ENCODE assay signal across 7 cellular contexts in genomic region chr1:44738985-44739360, GRCh38. TPM values are rescaled to one million over a fixed set of nuclear protein-coding genes. Genes with fewer than 3 reads are reported as not detected.
DNase-seq lines count a peak whose midpoint lies in the region; ATAC-seq and TF ChIP-seq lines count a peak whose summit lies in the region.
"Not testable (repeated sequence)": the region's sequence is repeated elsewhere in the genome, so short reads cannot be mapped to it uniquely, and the experiment has no call there.
"Had no signal": no experiment of that assay in that cellular context is flagged by ENCODE, and none has a peak within 500 bp of the region (broad histone marks: within the 10 kb centered on the region; RNA-seq: fewer than 3 reads in every experiment).

No MANE protein-coding gene starts in this region.

- TF ChIP-seq RAD21 in IMR-90 (IDR thresholded peaks at IDR 0.05; ENCODE audit: low read length), result not testable (repeated sequence)

- H3K4ac ChIP-seq in IMR-90 (ENCODE audit: low read depth, low read length), result peak overlapping the region; percentile 94

- H3K27ac ChIP-seq in A673 (ENCODE audit: low read depth, low read length, poor library complexity, severe bottlenecking), result peak overlapping the region; percentile 96
- H3K27ac ChIP-seq in IMR-90 (ENCODE audit: insufficient read depth, low read length), result peak overlapping the region; percentile 63
- peak overlapping the region; percentile 89 for H3K27ac ChIP-seq in psoas muscle

- not testable (repeated sequence) for H3K27me3 ChIP-seq in A673 (replicated peaks; ENCODE audit: insufficient read depth, low read depth, low read length, poor library complexity); IMR-90 (ENCODE audit: control insufficient read depth, insufficient read depth, low read length); kidney epithelial cell (ENCODE audit: control insufficient read depth, insufficient read depth, low read length); psoas muscle (ENCODE audit: insufficient read depth in 3 of 3, low read length in 2 of 3)

- TF ChIP-seq POLR2A in IMR-90 (IDR thresholded peaks at IDR 0.05; ENCODE audit: low read depth, low read length), result not testable (repeated sequence)

- TF ChIP-seq CTCF in A673 (conservative IDR thresholded peaks at IDR 0.05; ENCODE audit: low read depth, low read length); IMR-90 (conservative IDR thresholded peaks at IDR 0.05; ENCODE audit: low read depth, low read length); kidney epithelial cell (IDR thresholded peaks at IDR 0.05; ENCODE audit: insufficient read depth, low read length, poor library complexity, severe bottlenecking); psoas muscle (IDR thresholded peaks at IDR 0.05): not testable (repeated sequence)

- H3K4me2 ChIP-seq in IMR-90 (ENCODE audit: low read depth, low read length), result peak overlapping the region; percentile 85

- H2AK9ac ChIP-seq in IMR-90 (replicated peaks; ENCODE audit: low read depth, low read length, poor library complexity), result peak overlapping the region; percentile 76

- WGBS in IMR-90 (ENCODE audit: extremely low coverage in 2 of 2, insufficient read length in 1 of 2), 2 experiments, result no CpG with 5 or more reads among the region's 1 CpG
- 70 to 83% (median 82%) methylated on average over 1 of the region's 1 CpG for WGBS in psoas muscle, 3 donors

- H2BK20ac ChIP-seq in IMR-90 (ENCODE audit: low read depth, low read length), result not testable (repeated sequence)

- peak overlapping the region; percentile 24 for H3K23ac ChIP-seq in IMR-90 (ENCODE audit: low read depth, low read length)

- H3K56ac ChIP-seq in IMR-90 (ENCODE audit: extremely low read depth, insufficient read depth, low read length), result peak overlapping the region; percentile 87

- in situ Hi-C loops in IMR-90 (cut with MboI; ENCODE audit: low sequenced_read_pairs), result not testable (repeated sequence)

- H3K9me3 Mint-ChIP-seq in activated CD4-positive, alpha-beta memory T cell treated with anti-CD3 and anti-CD28 coated beads, Interleukin-2, amount 10 ng/mL, durations not matched to agents 7 days and 5 days; dendritic cell treated with granulocyte-macrophage colony-stimulating factor and Interleukin-4, amounts not matched to agents 40 ng/mL and 50 ng/mL, for 4 days: not testable (repeated sequence)

- not testable (repeated sequence) for ATAC-seq in IMR-90 (ENCODE audit: low read depth); psoas muscle

- not testable (repeated sequence) for H3K9me3 ChIP-seq in A673 (ENCODE audit: low read depth, low read length, poor library complexity, severe bottlenecking); IMR-90 (ENCODE audit: control insufficient read depth, insufficient read depth, low read length); psoas muscle

- H2AFZ ChIP-seq in IMR-90 (replicated peaks; ENCODE audit: low read length, poor library complexity), result peak overlapping the region; percentile 95

- peak overlapping the region; percentile 82 for H3K9ac ChIP-seq in IMR-90 (ENCODE audit: low read depth, low read length)

- not testable (repeated sequence) for DNase-seq in A673 (ENCODE audit: low spot score); IMR-90; activated CD4-positive, alpha-beta memory T cell treated with anti-CD3 and anti-CD28 coated beads, Interleukin-2, amount 10 ng/mL, durations not matched to agents 7 days and 5 days; kidney epithelial cell (ENCODE audit: low read depth); psoas muscle

- peak overlapping the region; percentile 91 for H3K4me3 Mint-ChIP-seq in activated CD4-positive, alpha-beta memory T cell treated with anti-CD3 and anti-CD28 coated beads, Interleukin-2, amount 10 ng/mL, durations not matched to agents 7 days and 5 days
- H3K4me3 Mint-ChIP-seq in dendritic cell treated with granulocyte-macrophage colony-stimulating factor and Interleukin-4, amounts not matched to agents 40 ng/mL and 50 ng/mL, for 4 days, result peak overlapping the region; percentile 83

- H4K8ac ChIP-seq in IMR-90 (ENCODE audit: low read depth in 2 of 2, low read length in 2 of 2), result peak overlapping the region; percentile 68 to 97

- H3K4me1 ChIP-seq in A673 (ENCODE audit: insufficient read depth, low read length, poor library complexity, severe bottlenecking), result peaks cover 30% of the 10 kb centered on the region
- H3K4me1 ChIP-seq in IMR-90 (ENCODE audit: control insufficient read depth, insufficient read depth, low read length); psoas muscle: not testable (repeated sequence)

- H3K4me3 ChIP-seq in A673 (ENCODE audit: low read depth, low read length, poor library complexity, severe bottlenecking), result peak overlapping the region; percentile 91
- H3K4me3 ChIP-seq in IMR-90 (ENCODE audit: insufficient read depth, low read depth, low read length), result peak overlapping the region; percentile 77
- peak overlapping the region; percentile 48 for H3K4me3 ChIP-seq in kidney epithelial cell (ENCODE audit: low read depth, low read length)
- H3K4me3 ChIP-seq in psoas muscle, result peak overlapping the region; percentile 76

- H2BK5ac ChIP-seq in IMR-90 (ENCODE audit: low read depth, low read length, poor library complexity, severe bottlenecking), result peak overlapping the region; percentile 82

- H2AK5ac ChIP-seq in IMR-90 (ENCODE audit: low read depth, low read length), result peak overlapping the region; percentile 33

- H3K18ac ChIP-seq in IMR-90 (ENCODE audit: low read depth, low read length), result peak overlapping the region; percentile 72

- BruUV-seq in A673 (replicated peaks; lab: Mats Ljungman, UMichigan), result TSS peak; percentile 99
- not testable (repeated sequence) for BruUV-seq in IMR-90 (replicated peaks; lab: Mats Ljungman, UMichigan)

- H3K4me1 Mint-ChIP-seq in activated CD4-positive, alpha-beta memory T cell treated with anti-CD3 and anti-CD28 coated beads, Interleukin-2, amount 10 ng/mL, durations not matched to agents 7 days and 5 days, result peaks cover 39% of the 10 kb centered on the region
- peaks cover 20% of the 10 kb centered on the region for H3K4me1 Mint-ChIP-seq in dendritic cell treated with granulocyte-macrophage colony-stimulating factor and Interleukin-4, amounts not matched to agents 40 ng/mL and 50 ng/mL, for 4 days (ENCODE audit: low read depth)

- CTCF ChIA-PET in A673 (lab: Charles Lee); IMR-90 (lab: Yijun Ruan, JAX); activated CD4-positive, alpha-beta memory T cell treated with anti-CD3 and anti-CD28 coated beads, Interleukin-2, amount 10 ng/mL, durations not matched to agents 7 days and 5 days (lab: Charles Lee): not testable (repeated sequence)

- peak overlapping the region; percentile 84 for H4K91ac ChIP-seq in IMR-90 (ENCODE audit: insufficient read depth, low read depth, low read length)

- intact Hi-C loops in A673 (cut with micrococcal nuclease; ENCODE audit: unreplicated experiment), result loop anchor here (10.0 kb wide), 1 partner anchor 566 kb away; no protein-coding TSS in a partner anchor
- intact Hi-C loops in IMR-90 (cut with micrococcal nuclease), result loop anchor here (2.0 kb wide), 1 partner anchor 36 kb away; the partner anchor contains the start of gene RPS8
- intact Hi-C loops in dendritic cell treated with granulocyte-macrophage colony-stimulating factor and Interleukin-4, amounts not matched to agents 40 ng/mL and 50 ng/mL, for 4 days (cut with micrococcal nuclease), result loop anchor here (2.0 kb wide), 1 partner anchor 36 kb away; the partner anchor contains the start of gene RPS8
- intact Hi-C loops in psoas muscle (cut with DNase I), result not testable (repeated sequence)

- peak overlapping the region; percentile 62; the same call in 1 of the 2 replicates for H2BK120ac ChIP-seq in IMR-90 (ENCODE audit: low read depth, low read length)

- H4K20me1 ChIP-seq in IMR-90 (ENCODE audit: insufficient read depth, low read length), result not testable (repeated sequence)

- H3K27me3 Mint-ChIP-seq in activated CD4-positive, alpha-beta memory T cell treated with anti-CD3 and anti-CD28 coated beads, Interleukin-2, amount 10 ng/mL, durations not matched to agents 7 days and 5 days; dendritic cell treated with granulocyte-macrophage colony-stimulating factor and Interleukin-4, amounts not matched to agents 40 ng/mL and 50 ng/mL, for 4 days: not testable (repeated sequence)

- peak overlapping the region; percentile 95 for H4K5ac ChIP-seq in IMR-90 (ENCODE audit: low read depth, low read length)

- H3K9me1 ChIP-seq in IMR-90 (ENCODE audit: insufficient read depth, low read length), result not testable (repeated sequence)

- peaks cover 19 to 37% of the 10 kb centered on the region in 2 experiments for H3K79me1 ChIP-seq in IMR-90 (ENCODE audit: low read depth in 1 of 2, low read length in 2 of 2)

- H3K14ac ChIP-seq in IMR-90 (replicated peaks; ENCODE audit: low read depth, low read length), result peak overlapping the region; percentile 99

- peak overlapping the region; percentile 84 for H3K27ac Mint-ChIP-seq in activated CD4-positive, alpha-beta memory T cell treated with anti-CD3 and anti-CD28 coated beads, Interleukin-2, amount 10 ng/mL, durations not matched to agents 7 days and 5 days
- peak overlapping the region; percentile 93 for H3K27ac Mint-ChIP-seq in dendritic cell treated with granulocyte-macrophage colony-stimulating factor and Interleukin-4, amounts not matched to agents 40 ng/mL and 50 ng/mL, for 4 days

- POLR2A ChIA-PET in A673 (lab: Charles Lee; ENCODE audit: low non-redundant PET), result interaction anchor here (0.6 kb wide), 1 partner anchor 19 kb away, joined by 3 read pairs; no protein-coding TSS in a partner anchor
- POLR2A ChIA-PET in IMR-90 (lab: Charles Lee; ENCODE audit: unreplicated experiment), result not testable (repeated sequence)
- POLR2A ChIA-PET in activated CD4-positive, alpha-beta memory T cell treated with anti-CD3 and anti-CD28 coated beads, Interleukin-2, amount 10 ng/mL, durations not matched to agents 7 days and 5 days (lab: Charles Lee), result interaction anchor here (0.6 to 10.3 kb wide), 7 partner anchors 8 to 80 kb away, joined by 3 to 174 read pairs (median 5); partner anchors contain the start of genes RNU5D-1 and RPS8

- H3K36me3 Mint-ChIP-seq in activated CD4-positive, alpha-beta memory T cell treated with anti-CD3 and anti-CD28 coated beads, Interleukin-2, amount 10 ng/mL, durations not matched to agents 7 days and 5 days (ENCODE audit: low read depth), result peaks cover 37% of the 10 kb centered on the region
- H3K36me3 Mint-ChIP-seq in dendritic cell treated with granulocyte-macrophage colony-stimulating factor and Interleukin-4, amounts not matched to agents 40 ng/mL and 50 ng/mL, for 4 days (ENCODE audit: low read depth), result not testable (repeated sequence)

- H2BK15ac ChIP-seq in IMR-90 (ENCODE audit: low read depth, low read length), result not testable (repeated sequence)

- dilution Hi-C loops in IMR-90 (cut with HindIII; ENCODE audit: low sequenced_read_pairs, unreplicated experiment), result not testable (repeated sequence)

- H3K36me3 ChIP-seq in A673 (ENCODE audit: insufficient read depth, low read length, poor library complexity, severe bottlenecking), result peaks cover 30% of the 10 kb centered on the region
- H3K36me3 ChIP-seq in IMR-90 (ENCODE audit: control insufficient read depth, insufficient read depth, low read length); kidney epithelial cell (ENCODE audit: control insufficient read depth, insufficient read depth, low read length); psoas muscle (ENCODE audit: insufficient read depth in 1 of 2, low read depth in 1 of 2): not testable (repeated sequence)

RNA-seq across cellular contexts. Expression of gene KIF2C, which starts 0.7 kb away (rescaled TPM):
- total RNA-seq in A673 (2021) (127 and 136 TPM in 2 replicates), IMR-90 (2012; rRNA removed) (40.5 and 45.0 TPM in 2 replicates), kidney epithelial cell (9.5 and 11.8 TPM in 2 replicates), psoas muscle (under 1 TPM; 0.26 to 0.97 (median 0.59) TPM)
- polyA plus RNA-seq in IMR-90 (2012; rRNA removed) (30.7 and 31.6 TPM in 2 replicates), psoas muscle (1 to 10 TPM in 1 of 3 donors, under 1 TPM in 2; 0.23 to 1.2 (median 0.27) TPM)
- polyA plus RNA-seq in IMR-90 (2012; cell fraction: cytosol; rRNA removed), result 8.4 and 16.7 TPM in 2 replicates
- 20.0 and 30.2 TPM in 2 replicates for polyA plus RNA-seq in IMR-90 (2012; cell fraction: nucleus; rRNA removed; ENCODE audit: low replicate concordance)
- 100 to 1,000 TPM; 105 to 106 TPM for total RNA-seq in activated CD4-positive, alpha-beta memory T cell treated with anti-CD3 and anti-CD28 coated beads, Interleukin-2, amount 10 ng/mL, durations not matched to agents 7 days and 5 days

RNA-seq across cellular contexts. Expression of gene RNU5D-1, which starts 8.0 kb away (rescaled TPM):
- total RNA-seq in A673 (2021) (not detected in 2 replicates), IMR-90 (2012; rRNA removed) (not detected in 2 replicates), kidney epithelial cell (not detected in 2 replicates), psoas muscle (not detected)
- polyA plus RNA-seq in IMR-90 (2012; rRNA removed) (not detected in 2 replicates), psoas muscle (not detected)
- polyA plus RNA-seq in IMR-90 (2012; cell fraction: cytosol; rRNA removed), result not detected in 2 replicates
- polyA plus RNA-seq in IMR-90 (2012; cell fraction: nucleus; rRNA removed; ENCODE audit: low replicate concordance), result not detected in 2 replicates
- total RNA-seq in activated CD4-positive, alpha-beta memory T cell treated with anti-CD3 and anti-CD28 coated beads, Interleukin-2, amount 10 ng/mL, durations not matched to agents 7 days and 5 days, result not detected
- total RNA-seq: HT-29 had no signal

RNA-seq across cellular contexts. Expression of gene RPS8, which starts 36.4 kb away (rescaled TPM):
- total RNA-seq in A673 (2021) (1,717 and 1,734 TPM in 2 replicates), IMR-90 (2012; rRNA removed) (1,837 and 2,171 TPM in 2 replicates), kidney epithelial cell (3,692 and 4,100 TPM in 2 replicates), psoas muscle (1,000 to 10,000 TPM in 2 of 4 donors, 100 to 1,000 TPM in 2; 935 to 1,269 (median 1,066) TPM)
- polyA plus RNA-seq in IMR-90 (2012; rRNA removed) (2,128 and 2,255 TPM in 2 replicates), psoas muscle (1,000 to 10,000 TPM; 1,193 to 2,158 (median 1,436) TPM)
- 2,467 and 3,082 TPM in 2 replicates for polyA plus RNA-seq in IMR-90 (2012; cell fraction: cytosol; rRNA removed)
- polyA plus RNA-seq in IMR-90 (2012; cell fraction: nucleus; rRNA removed; ENCODE audit: low replicate concordance), result 595 and 1,006 TPM in 2 replicates
- total RNA-seq in activated CD4-positive, alpha-beta memory T cell treated with anti-CD3 and anti-CD28 coated beads, Interleukin-2, amount 10 ng/mL, durations not matched to agents 7 days and 5 days, result 1,000 to 10,000 TPM; 1,610 to 1,658 TPM

RNA-seq across cellular contexts. Expression of gene BEST4, which starts 49.0 kb away (rescaled TPM):
- total RNA-seq in A673 (2021) (not detected in 2 replicates), IMR-90 (2012; rRNA removed) (not detected in 2 replicates), kidney epithelial cell (0.25 TPM in 1 of 2 replicates, not detected in the other), psoas muscle (not detected)
- polyA plus RNA-seq in IMR-90 (2012; rRNA removed) (0.07 and 0.16 TPM in 2 replicates), psoas muscle (under 1 TPM in 1 of 3 donors, not detected in 2; 0.08 TPM)
- 0.06 and 0.12 TPM in 2 replicates for polyA plus RNA-seq in IMR-90 (2012; cell fraction: cytosol; rRNA removed)
- 1.0 and 1.8 TPM in 2 replicates for polyA plus RNA-seq in IMR-90 (2012; cell fraction: nucleus; rRNA removed; ENCODE audit: low replicate concordance)
- 1 to 10 TPM; 1.0 to 1.3 TPM for total RNA-seq in activated CD4-positive, alpha-beta memory T cell treated with anti-CD3 and anti-CD28 coated beads, Interleukin-2, amount 10 ng/mL, durations not matched to agents 7 days and 5 days
